Comparison of ENCODE assay signal across 8 cellular contexts in the genomic region with DNA sequence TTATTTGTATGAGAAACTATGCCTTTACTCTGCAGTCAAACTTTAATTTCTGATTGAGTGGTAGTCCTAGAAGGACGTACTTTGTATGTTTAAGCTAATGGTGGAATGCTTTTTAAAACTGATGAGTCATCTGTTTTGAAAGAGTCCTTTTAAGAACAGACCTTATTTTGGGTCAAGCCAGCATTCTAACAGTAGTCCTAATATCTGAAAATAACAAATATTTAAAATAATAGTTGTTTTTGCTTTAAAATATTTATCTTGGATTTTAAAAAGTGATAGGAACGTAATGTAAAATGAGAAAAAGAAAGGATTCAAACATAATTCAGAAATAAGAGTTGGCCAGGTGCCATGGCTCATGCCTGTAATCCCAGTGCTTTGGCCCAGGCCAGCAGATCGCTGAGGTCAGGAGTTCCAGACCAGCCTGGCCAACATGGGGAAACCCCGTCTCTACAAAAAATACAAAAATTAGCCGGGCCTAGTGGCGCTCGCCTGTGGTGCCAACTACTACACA. TPM values are rescaled to one million over a fixed set of nuclear protein-coding genes. Genes with fewer than 3 reads are reported as not detected.
DNase-seq lines count a peak whose midpoint lies in the region; FAIRE-seq and TF ChIP-seq lines count a peak whose summit lies in the region.

No MANE protein-coding gene starts in this region.

- peak overlapping the region in 1 of 2 donors; percentile 98 for H3K9ac ChIP-seq in kidney (ENCODE audit: low read length in 2 of 2)

- WGBS in adrenal gland, 4 donors: 39 to 47% (median 43%) methylated on average over 7 of the region's 7 CpGs
- WGBS in thyroid gland, 2 donors: 36 to 49% methylated on average over 7 of the region's 7 CpGs

- no peaks in the 10 kb centered on the region for H3K27me3 ChIP-seq in adrenal gland
- no peaks in the 10 kb centered on the region for H3K27me3 ChIP-seq in thyroid gland

- H3K4me3 ChIP-seq in adrenal gland: peak overlapping the region in 1 of 4 donors; percentile 85
- peak overlapping the region in 1 of 2 donors; percentile 74 for H3K4me3 ChIP-seq in kidney (ENCODE audit: low read length in 2 of 2)
- H3K4me3 ChIP-seq in thyroid gland (replicated peaks in 1 of 3): no peak overlapping the region

- TF ChIP-seq CTCF in CD14-positive monocyte (IDR thresholded peaks at IDR 0.05) (no peak), adrenal gland (IDR thresholded peaks at IDR 0.05) (no peak), kidney (IDR thresholded peaks at IDR 0.05; ENCODE audit: borderline replicate concordance, extremely low read depth, insufficient read depth) (no peak), thyroid gland (IDR thresholded peaks at IDR 0.05) (no peak)

- DNase-seq in CD14-positive monocyte (ENCODE audit: low spot score): no peak
- peak; percentile 58 for DNase-seq in HuH-7 (ENCODE audit: low spot score)
- peak; percentile 45 to 68 (median 50) for DNase-seq in adrenal gland
- DNase-seq in kidney: peak; percentile 65
- peak; percentile 39 to 56 for DNase-seq in thyroid gland
- no peak for DNase-seq in stimulated activated CD4-positive, alpha-beta T cell treated with anti-CD3 and anti-CD28 coated beads, Interleukin-1b, Interleukin-23, amount 100 ng/mL, for 48 hours
- no peak for DNase-seq in stimulated activated CD4-positive, alpha-beta T cell treated with anti-CD3 and anti-CD28 coated beads, Interleukin-15, amount 100 ng/mL, for 24 hours
- no peak for DNase-seq in NAMALWA (ENCODE audit: low spot score)

- H3K36me3 ChIP-seq in adrenal gland (replicated peaks in 1 of 2): no peaks in the 10 kb centered on the region
- H3K36me3 ChIP-seq in kidney (ENCODE audit: control insufficient read depth in 1 of 2, insufficient read depth in 2 of 2, low read length in 2 of 2): no peaks in the 10 kb centered on the region
- H3K36me3 ChIP-seq in thyroid gland: no peaks in the 10 kb centered on the region

- peaks cover 0 to 2% (median 0%) of the 10 kb centered on the region in 7 donors for H3K9me3 Mint-ChIP-seq in CD14-positive monocyte

- H3K27me3 Mint-ChIP-seq in CD14-positive monocyte (ENCODE audit: low read depth in 3 of 3): peaks cover 0 to 2% (median 0%) of the 10 kb centered on the region in 3 donors

- no peak for FAIRE-seq in kidney (lab: Jason Lieb, UNC)

- peak overlapping the region; percentile 87 to 97 (median 94) for H3K27ac ChIP-seq in adrenal gland
- H3K27ac ChIP-seq in kidney (ENCODE audit: low read depth in 2 of 2, low read length in 2 of 2): peak overlapping the region; percentile 64 to 98
- H3K27ac ChIP-seq in thyroid gland: peak overlapping the region; percentile 63 to 97 (median 90)

- H3K4me3 Mint-ChIP-seq in CD14-positive monocyte: peak overlapping the region; percentile 95

- TF ChIP-seq POLR2A in adrenal gland (IDR thresholded peaks at IDR 0.05): peak in 1 of 2 donors; percentile 28
- TF ChIP-seq POLR2A in thyroid gland (IDR thresholded peaks at IDR 0.05): peak in 1 of 2 donors; percentile 24

- H3K4me1 Mint-ChIP-seq in CD14-positive monocyte: peaks cover 40% of the 10 kb centered on the region

- no peaks in the 10 kb centered on the region for H3K9me3 ChIP-seq in adrenal gland (replicated peaks in 1 of 3)
- no peaks in the 10 kb centered on the region for H3K9me3 ChIP-seq in kidney (ENCODE audit: control insufficient read depth in 1 of 2, low read length in 2 of 2)
- H3K9me3 ChIP-seq in thyroid gland: no peaks in the 10 kb centered on the region

- H3K36me3 Mint-ChIP-seq in CD14-positive monocyte: peaks cover 0 to 13% of the 10 kb centered on the region in 2 donors

- H3K4me1 ChIP-seq in adrenal gland (replicated peaks in 1 of 2) (peaks cover 21 to 39% of the 10 kb centered on the region in 2 donors), kidney (ENCODE audit: control insufficient read depth in 1 of 2, insufficient read depth in 1 of 2, low read depth in 1 of 2, low read length in 2 of 2) (peaks cover 6 to 18% of the 10 kb centered on the region in 2 donors), thyroid gland (peaks cover 12 to 18% of the 10 kb centered on the region in 2 donors)

- no peak overlapping the region for H3K27ac Mint-ChIP-seq in CD14-positive monocyte

- intact Hi-C loops in CD14-positive monocyte (cut with micrococcal nuclease): loop anchor here in 1 of 2 donors (10.0 kb wide), 1 partner anchor 256 kb away; a partner anchor contains a TSS
- intact Hi-C loops in adrenal gland (cut with DNase I): no loop called here
- intact Hi-C loops in kidney (cut with DNase I): no loop called here
- intact Hi-C loops in thyroid gland (cut with DNase I): no loop called here

RNA-seq across cellular contexts. Expression of a gene that starts 1.3 kb away (rescaled TPM):
- polyA plus RNA-seq in CD14-positive monocyte: 10 to 100 TPM in 1 of 2 donors, 1 to 10 TPM in 1; 8.3 to 12.4 TPM
- total RNA-seq in adrenal gland: 10 to 100 TPM; 34.3 to 80.4 (median 53.0) TPM
- polyA plus RNA-seq in adrenal gland: 10 to 100 TPM in 1 of 3 donors, 1 to 10 TPM in 2; 5.8 to 42.7 (median 5.9) TPM
- total RNA-seq in kidney: 23.1 TPM
- polyA plus RNA-seq in kidney (ENCODE audit: insufficient read depth, low read depth, low replicate concordance): 6.4 TPM
- 10 to 100 TPM; 40.3 to 52.4 (median 44.6) TPM for total RNA-seq in thyroid gland

Comparison
In these comparisons a context has a peak if more than half of its experiments do, and no peak if none do; other contexts are left out.
1. DNase-seq: peak in HuH-7 (single experiment), adrenal gland (7 of 7), kidney (single experiment) and thyroid gland (2 of 2); none in CD14-positive monocyte (single experiment), stimulated activated CD4-positive, alpha-beta T cell treated with anti-CD3 and anti-CD28 coated beads, Interleukin-1b, Interleukin-23, amount 100 ng/mL, for 48 hours (single experiment), stimulated activated CD4-positive, alpha-beta T cell treated with anti-CD3 and anti-CD28 coated beads, Interleukin-15, amount 100 ng/mL, for 24 hours (single experiment) and NAMALWA (single experiment).
2. Peak in every context shown above with its lines, with median percentiles within 50 percentile points of each other: H3K27ac ChIP-seq.